Comparison of ENCODE assay signal across 8 cellular contexts in genomic region chr10:97081621-97082235, GRCh38.
DNase-seq lines count a peak whose midpoint lies in the region; ATAC-seq and TF ChIP-seq lines count a peak whose summit lies in the region.

No MANE protein-coding gene starts in this region.

- ATAC-seq in HG03342 (IDR thresholded peaks at IDR 0.05; ENCODE audit: unreplicated experiment): no peak
- ATAC-seq in GM18867 (IDR thresholded peaks at IDR 0.05; ENCODE audit: unreplicated experiment): no peak

- H3K27me3 Mint-ChIP-seq in type B pancreatic cell: peaks cover 29% of the 10 kb centered on the region

- H3K4me3 Mint-ChIP-seq in type B pancreatic cell: no peak overlapping the region

- peak; percentile 88 for TF ChIP-seq CTCF in type B pancreatic cell (conservative IDR thresholded peaks at IDR 0.05)

- H3K27ac Mint-ChIP-seq in type B pancreatic cell: no peak overlapping the region

- DNase-seq in ELF-1 (ENCODE audit: low read depth, low spot score) (peak; percentile 88), LHCN-M2 (ENCODE audit: low read depth) (peak; percentile 50), dermis microvascular lymphatic vessel endothelial cell (ENCODE audit: low read depth in 2 of 2) (peak; percentile 40 to 70), midbrain (lab: John Stamatoyannopoulos, UW) (peak; percentile 12), type B pancreatic cell (ENCODE audit: extremely low spot score, unreplicated experiment) (no peak)
- peak; percentile 75 for DNase-seq in activated CD4-positive, alpha-beta T cell treated with anti-CD3 and anti-CD28 coated beads for 48 hours

- H3K36me3 Mint-ChIP-seq in type B pancreatic cell: no peaks in the 10 kb centered on the region

- no peaks in the 10 kb centered on the region for H3K9me3 Mint-ChIP-seq in type B pancreatic cell

- no peaks in the 10 kb centered on the region for H3K4me1 Mint-ChIP-seq in type B pancreatic cell (ENCODE audit: unreplicated experiment)
